ENCODE assay signal across 12 cellular contexts in the genomic region with DNA sequence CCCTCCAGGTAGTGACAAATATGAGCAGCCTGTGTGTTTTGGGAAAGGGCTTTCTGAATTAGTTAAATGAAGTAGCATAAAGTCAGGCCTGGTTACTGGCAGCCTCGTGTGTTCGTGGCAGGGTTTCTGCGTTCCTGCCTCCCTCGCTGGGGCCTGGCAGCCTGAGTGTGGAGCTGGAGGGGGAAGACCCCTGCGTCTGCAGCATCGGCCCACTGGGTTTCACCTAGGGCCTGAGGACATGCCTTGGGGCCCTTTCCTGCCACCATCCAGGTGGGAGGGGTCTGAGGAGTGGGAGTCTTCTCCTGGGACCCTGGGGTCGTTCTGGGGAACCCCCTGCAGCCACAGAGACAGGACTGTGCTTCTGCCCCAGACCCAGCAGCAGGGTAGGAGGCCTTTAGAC. TPM values are rescaled to one million over a fixed set of nuclear protein-coding genes. Genes with fewer than 3 reads are reported as not detected.
DNase-seq lines count a peak whose midpoint lies in the region; ATAC-seq and TF ChIP-seq lines count a peak whose summit lies in the region.
"Had no signal": no experiment of that assay in that cellular context is flagged by ENCODE, and none has a peak within 500 bp of the region (broad histone marks: within the 10 kb centered on the region; RNA-seq: fewer than 3 reads in every experiment).

No MANE protein-coding gene starts in this region.

- peaks cover 48% of the 10 kb centered on the region for H3K36me3 Mint-ChIP-seq in activated naive CD4-positive, alpha-beta T cell treated with anti-CD3 and anti-CD28 coated beads for 36 hours (ENCODE audit: low read depth)

- H3K36me3 ChIP-seq in OCI-LY1 (ENCODE audit: insufficient read depth, low read length) (peaks cover 28% of the 10 kb centered on the region), thyroid gland (peaks cover 0 to 6% of the 10 kb centered on the region in 2 donors)

- no peaks in the 10 kb centered on the region for H3K79me2 ChIP-seq in OCI-LY1 (ENCODE audit: insufficient read depth, low read length)

- H3K9me2 ChIP-seq in OCI-LY1 (ENCODE audit: low read depth, low read length) = no peaks in the 10 kb centered on the region

- WGBS in thyroid gland, 2 donors = 88 to 92% methylated on average over 1 to 6 of the region's 7 CpGs

- TF ChIP-seq CTCF in OCI-LY1 (IDR thresholded peaks at IDR 0.05; ENCODE audit: low read length) (no peak), thyroid gland (IDR thresholded peaks at IDR 0.05) (no peak), omental fat pad (IDR thresholded peaks at IDR 0.05) (no peak)

- peak; percentile 10 for ATAC-seq in GM21723 (IDR thresholded peaks at IDR 0.05; ENCODE audit: unreplicated experiment)
- no peak for ATAC-seq in HG02938 (IDR thresholded peaks at IDR 0.05; ENCODE audit: unreplicated experiment)
- ATAC-seq in omental fat pad (ENCODE audit: low FRiP score) = no peak
- ATAC-seq: right lobe of liver had no signal

- H3K4me3 Mint-ChIP-seq in activated naive CD4-positive, alpha-beta T cell treated with anti-CD3 and anti-CD28 coated beads for 36 hours = no peak overlapping the region

- peaks cover 32% of the 10 kb centered on the region for H3K4me1 Mint-ChIP-seq in activated naive CD4-positive, alpha-beta T cell treated with anti-CD3 and anti-CD28 coated beads for 36 hours (ENCODE audit: low read depth)

- H3K27me3 Mint-ChIP-seq in activated naive CD4-positive, alpha-beta T cell treated with anti-CD3 and anti-CD28 coated beads for 36 hours (ENCODE audit: low read depth) = no peaks in the 10 kb centered on the region

- H2AFZ ChIP-seq in OCI-LY1 (ENCODE audit: low read length) = no peak overlapping the region

- H3K27ac ChIP-seq in OCI-LY1 (ENCODE audit: low read depth, low read length, poor library complexity, severe bottlenecking) (peak overlapping the region; percentile 63), thyroid gland (peak overlapping the region in 2 of 3 donors; percentile 52 to 67)
- H3K27ac ChIP-seq: brain microvascular endothelial cell, right lobe of liver had no signal

- TF ChIP-seq POLR2A in thyroid gland (IDR thresholded peaks at IDR 0.05) = no peak

- H3K27ac Mint-ChIP-seq in activated naive CD4-positive, alpha-beta T cell treated with anti-CD3 and anti-CD28 coated beads for 36 hours = peak overlapping the region; percentile 80

- H3K4me3 ChIP-seq in OCI-LY1 (ENCODE audit: low read depth, low read length, poor library complexity, severe bottlenecking) = no peak overlapping the region
- no peak overlapping the region for H3K4me3 ChIP-seq in thyroid gland (replicated peaks in 1 of 3)
- H3K4me3 ChIP-seq: right lobe of liver had no signal

- CTCF ChIA-PET in activated naive CD4-positive, alpha-beta T cell treated with anti-CD3 and anti-CD28 coated beads for 36 hours (lab: Charles Lee) = interaction anchor here (1.4 kb wide), 1 partner anchor 8 kb away, joined by 3 read pairs; no protein-coding TSS in a partner anchor

- intact Hi-C loops in activated naive CD4-positive, alpha-beta T cell treated with anti-CD3 and anti-CD28 coated beads for 36 hours (cut with micrococcal nuclease) = loop anchor here (5.0 kb wide), 1 partner anchor 125 kb away; a partner anchor contains a TSS
- intact Hi-C loops in thyroid gland (cut with DNase I) = no loop called here

- H4K20me1 ChIP-seq in OCI-LY1 (ENCODE audit: insufficient read depth, low read length) = no peaks in the 10 kb centered on the region

- H3K9me3 ChIP-seq in OCI-LY1 (ENCODE audit: low read length) = no peaks in the 10 kb centered on the region
- no peaks in the 10 kb centered on the region for H3K9me3 ChIP-seq in thyroid gland
- H3K9me3 ChIP-seq: right lobe of liver had no signal

- H3K9me3 Mint-ChIP-seq in activated naive CD4-positive, alpha-beta T cell treated with anti-CD3 and anti-CD28 coated beads for 36 hours = no peaks in the 10 kb centered on the region

- no peak overlapping the region for H3K9ac ChIP-seq in OCI-LY1 (ENCODE audit: low read length)

- no peak overlapping the region for H3K4me2 ChIP-seq in OCI-LY1 (ENCODE audit: low read length)

- no peaks in the 10 kb centered on the region for H3F3A ChIP-seq in OCI-LY1 (ENCODE audit: insufficient read depth, low read length)

- DNase-seq in activated naive CD4-positive, alpha-beta T cell treated with anti-CD3 and anti-CD28 coated beads for 36 hours = no peak
- no peak for DNase-seq in activated naive CD4-positive, alpha-beta T cell treated with anti-CD3 and anti-CD28 coated beads, Interleukin-2, amount 50 U/mL, for 16 hours
- DNase-seq in thyroid gland (no peak), omental fat pad (ENCODE audit: low spot score) (no peak), AG20443 (ENCODE audit: low spot score) (no peak)
- DNase-seq: brain microvascular endothelial cell, erythroblast, NCI-H1048, right lobe of liver had no signal

- H3K4me1 ChIP-seq in OCI-LY1 (ENCODE audit: insufficient read depth, low read length, severe bottlenecking) (peaks cover 21% of the 10 kb centered on the region), thyroid gland (peaks cover 42 to 67% of the 10 kb centered on the region in 2 donors)
- H3K4me1 ChIP-seq: right lobe of liver had no signal

- H3K27me3 ChIP-seq in OCI-LY1 (ENCODE audit: insufficient read depth, low read length) = no peaks in the 10 kb centered on the region
- H3K27me3 ChIP-seq in thyroid gland = no peaks in the 10 kb centered on the region
- H3K27me3 ChIP-seq: brain microvascular endothelial cell, right lobe of liver had no signal

RNA-seq across cellular contexts. Expression of a gene that starts 20.4 kb away (rescaled TPM):
- under 1 TPM; 0.33 to 0.37 TPM for total RNA-seq in activated naive CD4-positive, alpha-beta T cell treated with anti-CD3 and anti-CD28 coated beads for 36 hours
- total RNA-seq in thyroid gland (10 to 100 TPM in 1 of 4 donors, 1 to 10 TPM in 3; 1.3 to 18.8 (median 3.3) TPM), omental fat pad (1 to 10 TPM in 2 of 4 donors, under 1 TPM in 2; 0.72 to 2.7 (median 1.7) TPM)
